19 cellular contexts compared by ENCODE assay signal in the genomic region with DNA sequence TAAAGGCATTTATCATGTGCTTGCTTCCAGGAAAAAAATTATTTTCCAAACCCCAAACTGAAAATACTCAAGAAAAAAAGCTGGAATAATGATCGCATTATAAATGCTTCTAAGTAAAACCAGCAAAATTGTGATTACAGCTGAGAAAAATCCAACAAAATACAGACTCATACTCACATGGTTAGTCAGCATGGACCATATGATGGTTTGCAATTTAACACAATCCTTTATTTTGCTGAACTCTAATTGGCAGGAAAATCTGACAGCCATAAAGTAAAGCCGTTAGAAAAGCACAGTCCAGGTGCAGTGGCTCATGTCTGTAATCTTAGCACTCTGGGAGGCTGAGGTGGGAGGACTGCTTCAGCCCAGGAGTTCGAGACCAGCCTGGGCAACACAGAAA. TPM values are rescaled to one million over a fixed set of nuclear protein-coding genes. Genes with fewer than 3 reads are reported as not detected.
DNase-seq lines count a peak whose midpoint lies in the region; ATAC-seq, FAIRE-seq and TF ChIP-seq lines count a peak whose summit lies in the region.
"Had no signal": no experiment of that assay in that cellular context is flagged by ENCODE, and none has a peak within 500 bp of the region (broad histone marks: within the 10 kb centered on the region; RNA-seq: fewer than 3 reads in every experiment).

No MANE protein-coding gene starts in this region.

- no peak for TF ChIP-seq POLR2A in H54 (IDR thresholded peaks at IDR 0.05; ENCODE audit: low read depth, low read length)

- TF ChIP-seq CTCF in fibroblast of mammary gland (conservative IDR thresholded peaks at IDR 0.05; ENCODE audit: control insufficient read depth, insufficient read depth, low read depth, low read length) = no peak
- no peak for TF ChIP-seq CTCF in smooth muscle cell (IDR thresholded peaks at IDR 0.05; ENCODE audit: borderline replicate concordance, insufficient read depth, poor library complexity, severe bottlenecking)

- no peak for FAIRE-seq in H54 (lab: Jason Lieb, UNC)

- H3K27me3 ChIP-seq in smooth muscle cell (ENCODE audit: low read depth) = no peaks in the 10 kb centered on the region
- H3K27me3 ChIP-seq: ascending aorta, esophagus squamous epithelium, heart left ventricle, left lung had no signal

- DNase-seq in GM03348 (ENCODE audit: low spot score) (peak; percentile 54), fibroblast of mammary gland (ENCODE audit: low read depth) (peak; percentile 56), smooth muscle cell (lab: John Stamatoyannopoulos, UW; ENCODE audit: unreplicated experiment) (no peak), H54 (ENCODE audit: insufficient read length, low spot score) (no peak), NCI-H1930 (lab: John Stamatoyannopoulos, UW) (no peak)
- DNase-seq: activated CD4-positive, alpha-beta memory T cell treated with anti-CD3 and anti-CD28 coated beads for 36 hours; effector memory CD8-positive, alpha-beta T cell; esophagus squamous epithelium; heart left ventricle; left lung; midbrain; NCI-H1436 treated with DMSO at 0.1 percent for 48 hours; stimulated activated naive CD4-positive, alpha-beta T cell had no signal

- H3K9me3 ChIP-seq in smooth muscle cell (replicated peaks; ENCODE audit: low read depth) = no peaks in the 10 kb centered on the region
- H3K9me3 ChIP-seq: ascending aorta, esophagus squamous epithelium, left lung had no signal

- 56% methylated on average over 3 of the region's 3 CpGs for WGBS in smooth muscle cell (ENCODE audit: low lambda C conversion rate)

- peak overlapping the region; percentile 26 for H3K27ac ChIP-seq in smooth muscle cell (ENCODE audit: low read depth)
- H3K27ac ChIP-seq: ascending aorta, esophagus squamous epithelium, heart left ventricle, HL-60, left lung had no signal

- H3F3A ChIP-seq in smooth muscle cell (ENCODE audit: low read depth) = peaks cover 13% of the 10 kb centered on the region

- H3K79me2 ChIP-seq in smooth muscle cell (ENCODE audit: low read depth) = peaks cover 36% of the 10 kb centered on the region

- no peak overlapping the region for H3K4me3 ChIP-seq in fibroblast of mammary gland (ENCODE audit: control insufficient read depth, low read depth, low read length)
- H3K4me3 ChIP-seq in smooth muscle cell = no peak overlapping the region
- H3K4me3 ChIP-seq: ascending aorta, esophagus squamous epithelium, heart left ventricle, left lung had no signal

- no peak overlapping the region for H3K9ac ChIP-seq in smooth muscle cell (ENCODE audit: low read depth)

- H4K20me1 ChIP-seq in smooth muscle cell (ENCODE audit: low read depth) = peaks cover 37% of the 10 kb centered on the region

- no peaks in the 10 kb centered on the region for H3K4me1 ChIP-seq in smooth muscle cell (ENCODE audit: low read depth)
- H3K4me1 ChIP-seq: ascending aorta, esophagus squamous epithelium, heart left ventricle, left lung had no signal

- H3K36me3 ChIP-seq in smooth muscle cell (ENCODE audit: low read depth) = no peaks in the 10 kb centered on the region
- H3K36me3 ChIP-seq: ascending aorta, heart left ventricle, left lung had no signal

- peak; percentile 65 for ATAC-seq in SK-N-SH treated with all-trans-retinoic acid at 6 μM for 48 hours
- ATAC-seq in GM21825 (IDR thresholded peaks at IDR 0.05; ENCODE audit: unreplicated experiment) = no peak
- ATAC-seq: effector memory CD8-positive, alpha-beta T cell; heart left ventricle; left lung; WTC11 had no signal

- H3K4me2 ChIP-seq in smooth muscle cell = peak overlapping the region; percentile 36

- H2AFZ ChIP-seq in smooth muscle cell (ENCODE audit: low read depth) = no peak overlapping the region

TF ChIP-seq in SK-N-SH treated with all-trans-retinoic acid at 6 μM for 48 hours, 23 proteins besides CTCF, POLR2A, EP300 and RAD21 (continues in another document):
- TF ChIP-seq CSDC2 (CRISPR knock-in tag; IDR thresholded peaks at IDR 0.05) (no peak), PPARA (CRISPR knock-in tag; IDR thresholded peaks at IDR 0.05; ENCODE audit: borderline replicate concordance) (no peak), ARNTL (CRISPR knock-in tag; IDR thresholded peaks at IDR 0.05; ENCODE audit: borderline replicate concordance, low read depth) (no peak), ZNF8 (CRISPR knock-in tag; IDR thresholded peaks at IDR 0.05) (no peak), ZNF70 (CRISPR knock-in tag; IDR thresholded peaks at IDR 0.05) (no peak), ZNF565 (CRISPR knock-in tag; conservative IDR thresholded peaks at IDR 0.05; ENCODE audit: low read depth) (no peak), TCF4 (CRISPR knock-in tag; IDR thresholded peaks at IDR 0.05; ENCODE audit: borderline replicate concordance) (no peak), RARB (CRISPR knock-in tag; IDR thresholded peaks at IDR 0.05) (no peak), GLIS3 (CRISPR knock-in tag; IDR thresholded peaks at IDR 0.05) (no peak), OSR1 (CRISPR knock-in tag; IDR thresholded peaks at IDR 0.05) (no peak), TOX (CRISPR knock-in tag; IDR thresholded peaks at IDR 0.05; ENCODE audit: borderline replicate concordance) (no peak), CSRNP3 (CRISPR knock-in tag; IDR thresholded peaks at IDR 0.05) (no peak), ZFP3 (CRISPR knock-in tag; IDR thresholded peaks at IDR 0.05) (no peak), ZFP30 (CRISPR knock-in tag; IDR thresholded peaks at IDR 0.05) (no peak), TSHZ2 (CRISPR knock-in tag; IDR thresholded peaks at IDR 0.05) (no peak), POU6F1 (CRISPR knock-in tag; IDR thresholded peaks at IDR 0.05; ENCODE audit: borderline replicate concordance, low read depth) (no peak)
- TF ChIP-seq, protein P1, sequence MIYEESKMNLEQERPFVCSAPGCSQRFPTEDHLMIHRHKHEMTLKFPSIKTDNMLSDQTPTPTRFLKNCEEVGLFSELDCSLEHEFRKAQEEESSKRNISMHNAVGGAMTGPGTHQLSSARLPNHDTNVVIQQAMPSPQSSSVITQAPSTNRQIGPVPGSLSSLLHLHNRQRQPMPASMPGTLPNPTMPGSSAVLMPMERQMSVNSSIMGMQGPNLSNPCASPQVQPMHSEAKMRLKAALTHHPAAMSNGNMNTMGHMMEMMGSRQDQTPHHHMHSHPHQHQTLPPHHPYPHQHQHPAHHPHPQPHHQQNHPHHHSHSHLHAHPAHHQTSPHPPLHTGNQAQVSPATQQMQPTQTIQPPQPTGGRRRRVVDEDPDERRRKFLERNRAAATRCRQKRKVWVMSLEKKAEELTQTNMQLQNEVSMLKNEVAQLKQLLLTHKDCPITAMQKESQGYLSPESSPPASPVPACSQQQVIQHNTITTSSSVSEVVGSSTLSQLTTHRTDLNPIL (CRISPR knock-in tag; IDR thresholded peaks at IDR 0.05; ENCODE audit: low read depth) = no peak

RNA-seq across cellular contexts. Expression of gene BRI3, which starts 59.6 kb away (rescaled TPM):
- 58.4 and 70.1 TPM in 2 replicates for total RNA-seq in smooth muscle cell
- 83.0 and 84.9 TPM in 2 replicates for polyA plus RNA-seq in smooth muscle cell

RNA-seq across cellular contexts. Expression of gene BAIAP2L1, which starts 59.8 kb away (rescaled TPM):
- total RNA-seq in smooth muscle cell = 55.1 and 63.1 TPM in 2 replicates
- polyA plus RNA-seq in smooth muscle cell = 45.0 and 47.2 TPM in 2 replicates
- polyA plus RNA-seq: neural cell had no signal

Comparison
In these comparisons a context has a peak if more than half of its experiments do, and no peak if none do; other contexts are left out.
1. DNase-seq: peak in GM03348 (single experiment) and fibroblast of mammary gland (single experiment); none in smooth muscle cell (single experiment), H54 (single experiment) and NCI-H1930 (0 of 2).